ENCODE assay signal across 10 cellular contexts in genomic region chr6:105757512-105758200, GRCh38.
DNase-seq lines count a peak whose midpoint lies in the region; ATAC-seq and TF ChIP-seq lines count a peak whose summit lies in the region.
"Had no signal": no experiment of that assay in that cellular context is flagged by ENCODE, and none has a peak within 500 bp of the region (broad histone marks: within the 10 kb centered on the region; RNA-seq: fewer than 3 reads in every experiment).

No MANE protein-coding gene starts in this region.

- no peaks in the 10 kb centered on the region for H3K9me3 ChIP-seq in DND-41 (ENCODE audit: insufficient read depth, low read length, severe bottlenecking)
- H3K9me3 ChIP-seq: SJCRH30, thyroid gland had no signal

- no peak for TF ChIP-seq CTCF in DND-41 (IDR thresholded peaks at IDR 0.05; ENCODE audit: borderline replicate concordance, extremely low read depth, low read length, poor library complexity, severe bottlenecking)

- no peak overlapping the region for H2AFZ ChIP-seq in DND-41 (ENCODE audit: low read depth, low read length)

- H3K4me2 ChIP-seq in DND-41 (ENCODE audit: insufficient read depth, low read length) = no peak overlapping the region

- H3K4me3 ChIP-seq in DND-41 (ENCODE audit: low read depth in 1 of 2, low read length in 2 of 2) = no peak overlapping the region
- H3K4me3 ChIP-seq: SJCRH30, thyroid gland had no signal

- DNase-seq in DND-41 (peak; percentile 29), SW480 (ENCODE audit: low spot score) (peak; percentile 93), middle frontal gyrus (ENCODE audit: extremely low spot score, low spot score) (no peak)
- no peak for DNase-seq in stimulated activated CD4-positive, alpha-beta T cell treated with anti-CD3 and anti-CD28 coated beads, Interleukin-4, amount 100 ng/mL, for 4 hours
- DNase-seq in stimulated activated CD4-positive, alpha-beta T cell treated with anti-CD3 and anti-CD28 coated beads, Interleukin-2, amount 100 ng/mL, for 48 hours = no peak
- no peak for DNase-seq in stimulated activated naive CD4-positive, alpha-beta T cell treated with Interleukin-2 at 50 U/mL for 16 hours (lab: John Stamatoyannopoulos, UW)
- DNase-seq: SJCRH30, thyroid gland had no signal

- H3K9ac ChIP-seq in DND-41 (ENCODE audit: low read depth, low read length) = no peak overlapping the region

- H3K27ac ChIP-seq in DND-41 (ENCODE audit: low read length) = no peak overlapping the region
- H3K27ac ChIP-seq: SJCRH30, thyroid gland had no signal

- peaks cover 15% of the 10 kb centered on the region for H3K4me1 ChIP-seq in DND-41 (ENCODE audit: insufficient read depth, low read length)
- H3K4me1 ChIP-seq: SJCRH30 had no signal

- ATAC-seq in DND-41 (ENCODE audit: insufficient read depth, low read depth) (peak; percentile 82), GM19438 (IDR thresholded peaks at IDR 0.05; ENCODE audit: low read depth, unreplicated experiment) (peak; percentile 97), HG03139 (IDR thresholded peaks at IDR 0.05; ENCODE audit: unreplicated experiment) (peak; percentile 94)

- H3K36me3 ChIP-seq in DND-41 (ENCODE audit: insufficient read depth, low read length) = no peaks in the 10 kb centered on the region
- H3K36me3 ChIP-seq: SJCRH30, thyroid gland had no signal

- H3K79me2 ChIP-seq in DND-41 (ENCODE audit: insufficient read depth, low read length) = no peaks in the 10 kb centered on the region

- H3K27me3 ChIP-seq in DND-41 (ENCODE audit: insufficient read depth, low read length, poor library complexity) = no peaks in the 10 kb centered on the region
- H3K27me3 ChIP-seq: SJCRH30, thyroid gland had no signal

- no peaks in the 10 kb centered on the region for H4K20me1 ChIP-seq in DND-41 (ENCODE audit: insufficient read depth, low read length)

Comparison
In these comparisons a context has a peak if more than half of its experiments do, and no peak if none do; other contexts are left out.
1. DNase-seq: peak in DND-41 (single experiment) and SW480 (single experiment); none in middle frontal gyrus (single experiment), stimulated activated CD4-positive, alpha-beta T cell treated with anti-CD3 and anti-CD28 coated beads, Interleukin-4, amount 100 ng/mL, for 4 hours (0 of 2), stimulated activated CD4-positive, alpha-beta T cell treated with anti-CD3 and anti-CD28 coated beads, Interleukin-2, amount 100 ng/mL, for 48 hours (0 of 2) and stimulated activated naive CD4-positive, alpha-beta T cell treated with Interleukin-2 at 50 U/mL for 16 hours (single experiment).
2. Peak in every context shown above with its lines, with median percentiles within 50 percentile points of each other: ATAC-seq.